In genomic region chr7:87548123-87548919, GRCh38 we compare ENCODE assay signal across 1 cellular context.
A peak's percentile ranks its signal among the peaks of the same experiment; 100 is the strongest.
TF ChIP-seq lines count a peak whose summit lies in the region.

No MANE protein-coding gene starts in this region.

TF ChIP-seq in HepG2, 621 proteins besides CTCF, POLR2A, EP300 and RAD21 (continued from another document and continues in another):
- TF ChIP-seq YEATS2 (CRISPR knock-in tag; IDR thresholded peaks at IDR 0.05; ENCODE audit: borderline replicate concordance) (no peak), CEBPG (CRISPR knock-in tag; IDR thresholded peaks at IDR 0.05) (peak; percentile 47; the same call in 1 of the 2 replicates), MXD4 (CRISPR knock-in tag; IDR thresholded peaks at IDR 0.05) (0 out of 2 replicates have a peak, but pooled peaks have one; percentile 41), TARDBP (CRISPR knock-in tag; IDR thresholded peaks at IDR 0.05) (0 out of 2 replicates have a peak, but pooled peaks have one; percentile 44), ZNF468 (CRISPR knock-in tag; IDR thresholded peaks at IDR 0.05) (no peak), PATZ1 (CRISPR knock-in tag; IDR thresholded peaks at IDR 0.05) (no peak), CBX2 (IDR thresholded peaks at IDR 0.05; ENCODE audit: low read depth, low read length) (no peak), CBX2 (CRISPR knock-in tag; IDR thresholded peaks at IDR 0.05; ENCODE audit: low read depth) (no peak), BCLAF1 (IDR thresholded peaks at IDR 0.05) (no peak), ZNF333 (CRISPR knock-in tag; IDR thresholded peaks at IDR 0.05; ENCODE audit: borderline replicate concordance) (no peak), ZNF280D (CRISPR knock-in tag; IDR thresholded peaks at IDR 0.05) (no peak), TCF7 (IDR thresholded peaks at IDR 0.05; ENCODE audit: low read depth) (peak; percentile 96), ZNF639 (CRISPR knock-in tag; conservative IDR thresholded peaks at IDR 0.05) (no peak), ARNT2 (CRISPR knock-in tag; IDR thresholded peaks at IDR 0.05; ENCODE audit: low read depth) (no peak), E2F5 (CRISPR knock-in tag; conservative IDR thresholded peaks at IDR 0.05) (no peak), MXD1 (CRISPR knock-in tag; IDR thresholded peaks at IDR 0.05) (no peak), ZNF629 (CRISPR knock-in tag; conservative IDR thresholded peaks at IDR 0.05) (no peak), MTA1 (CRISPR knock-in tag; IDR thresholded peaks at IDR 0.05; ENCODE audit: borderline replicate concordance) (no peak), ZNF136 (CRISPR knock-in tag; IDR thresholded peaks at IDR 0.05; ENCODE audit: low read depth) (no peak), ZNF138 (CRISPR knock-in tag; IDR thresholded peaks at IDR 0.05; ENCODE audit: low read depth) (no peak), ZBTB7B (CRISPR knock-in tag; IDR thresholded peaks at IDR 0.05) (no peak), MXD3 (CRISPR knock-in tag; IDR thresholded peaks at IDR 0.05) (no peak), RORA (CRISPR knock-in tag; IDR thresholded peaks at IDR 0.05) (no peak), ZFP91 (CRISPR knock-in tag; IDR thresholded peaks at IDR 0.05; ENCODE audit: borderline replicate concordance) (no peak), MEIS1 (CRISPR knock-in tag; IDR thresholded peaks at IDR 0.05; ENCODE audit: borderline replicate concordance) (peak; percentile 54; the same call in 1 of the 2 replicates), FOSL1 (CRISPR knock-in tag; IDR thresholded peaks at IDR 0.05; ENCODE audit: borderline replicate concordance) (peak; percentile 97), ZNF18 (CRISPR knock-in tag; IDR thresholded peaks at IDR 0.05; ENCODE audit: insufficient replicate concordance) (no peak), PHF20 (CRISPR knock-in tag; IDR thresholded peaks at IDR 0.05) (no peak), IKZF4 (CRISPR knock-in tag; IDR thresholded peaks at IDR 0.05; ENCODE audit: borderline replicate concordance, low read depth, not compliant biosample characterization) (no peak), DMAP1 (CRISPR knock-in tag; IDR thresholded peaks at IDR 0.05) (no peak), STAG1 (CRISPR knock-in tag; IDR thresholded peaks at IDR 0.05) (peak; percentile 12; the same call in 1 of the 2 replicates), ARID4A (CRISPR knock-in tag; IDR thresholded peaks at IDR 0.05; ENCODE audit: borderline replicate concordance) (peak; percentile 26; the same call in 1 of the 2 replicates), ZFP36L1 (CRISPR knock-in tag; IDR thresholded peaks at IDR 0.05) (no peak), TAF1 (CRISPR knock-in tag; IDR thresholded peaks at IDR 0.05) (no peak), SNAPC2 (CRISPR knock-in tag; IDR thresholded peaks at IDR 0.05) (no peak), ZNF414 (CRISPR knock-in tag; IDR thresholded peaks at IDR 0.05) (no peak), NR2F6 (IDR thresholded peaks at IDR 0.05) (no peak), NR2F6 (CRISPR knock-in tag; IDR thresholded peaks at IDR 0.05) (peak; percentile 61; the same call in 1 of the 2 replicates), ZNF720 (CRISPR knock-in tag; IDR thresholded peaks at IDR 0.05) (no peak), ZNF549 (CRISPR knock-in tag; IDR thresholded peaks at IDR 0.05) (no peak), MTA3 (CRISPR knock-in tag; IDR thresholded peaks at IDR 0.05) (no peak), RXRB (CRISPR knock-in tag; IDR thresholded peaks at IDR 0.05; ENCODE audit: borderline replicate concordance) (peak; percentile 76; the same call in 1 of the 2 replicates)
